In the genomic region with DNA sequence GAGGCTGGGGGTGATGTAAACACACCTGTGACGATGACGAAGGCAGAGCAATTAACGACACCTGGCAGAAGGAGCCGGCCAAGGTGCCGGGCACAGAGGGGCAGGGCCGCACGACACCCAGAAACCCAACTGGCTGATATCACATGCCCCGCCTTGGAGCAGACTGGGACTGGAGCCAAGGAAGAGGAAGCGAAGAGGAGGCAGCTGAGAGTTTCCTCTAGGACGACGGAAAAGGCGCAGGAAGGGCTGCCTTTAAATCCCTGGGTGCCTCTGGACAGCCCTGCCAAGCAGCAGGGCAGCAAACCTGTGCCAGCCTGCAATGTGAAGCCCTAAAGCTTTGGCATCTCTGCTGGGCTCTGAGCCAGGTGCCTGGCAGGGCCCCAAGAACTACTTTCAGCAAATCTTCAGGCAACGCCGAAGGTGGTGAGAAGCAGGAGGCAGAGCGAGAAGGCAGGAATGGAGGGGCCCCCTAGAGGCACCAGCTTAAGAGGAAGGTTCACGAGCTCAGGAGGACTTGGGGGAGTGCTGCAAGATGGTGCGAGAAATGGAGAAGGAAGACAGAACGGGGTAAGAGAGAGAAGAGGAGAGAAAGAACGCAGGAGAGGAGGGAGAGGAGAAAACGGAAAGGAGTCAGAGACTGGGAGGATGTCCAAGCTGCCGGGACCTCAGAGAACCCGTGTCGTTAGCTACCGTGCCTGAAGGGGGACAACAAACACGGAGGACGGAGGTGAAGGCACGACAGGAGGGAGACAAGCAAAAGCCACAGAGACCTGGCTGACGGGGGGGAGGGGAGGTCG, we compare ENCODE assay signal across 7 cellular contexts. TPM values are rescaled to one million over a fixed set of nuclear protein-coding genes. Genes with fewer than 3 reads are reported as not detected.
DNase-seq lines count a peak whose midpoint lies in the region; ATAC-seq, FAIRE-seq and TF ChIP-seq lines count a peak whose summit lies in the region.

No MANE protein-coding gene starts in this region.

- CTCF ChIA-PET in activated naive CD4-positive, alpha-beta T cell treated with anti-CD3 and anti-CD28 coated beads, Interleukin-2, amount 10 ng/mL, durations not matched to agents 7 days and 5 days (lab: Charles Lee): interaction anchor here (1.1 to 2.8 kb wide), 4 partner anchors 30 to 119 kb away, joined by 3 to 15 read pairs (median 4); no protein-coding TSS in a partner anchor

- DNase-seq in HT-29 (ENCODE audit: low spot score) (peak; percentile 93), NCI-H748 treated with DMSO at 0.1 percent for 48 hours (lab: John Stamatoyannopoulos, UW) (peak; percentile 68), frontal cortex (ENCODE audit: low spot score in 2 of 2) (peak; percentile 42 to 62), osteocyte (ENCODE audit: extremely low spot score, unreplicated experiment) (peak; percentile 90), GM19240 (ENCODE audit: insufficient read length, low spot score) (no peak)
- DNase-seq in activated naive CD4-positive, alpha-beta T cell treated with anti-CD3 and anti-CD28 coated beads, Interleukin-2, amount 10 ng/mL, durations not matched to agents 7 days and 5 days: peak; percentile 29

- no peak for ATAC-seq in HG03378 (IDR thresholded peaks at IDR 0.05; ENCODE audit: unreplicated experiment)

- FAIRE-seq in frontal cortex (lab: Jason Lieb, UNC): no peak

- no peaks in the 10 kb centered on the region for H3K36me3 Mint-ChIP-seq in activated naive CD4-positive, alpha-beta T cell treated with anti-CD3 and anti-CD28 coated beads, Interleukin-2, amount 10 ng/mL, durations not matched to agents 7 days and 5 days
- no peaks in the 10 kb centered on the region for H3K36me3 Mint-ChIP-seq in osteocyte (ENCODE audit: unreplicated experiment)

- peak; percentile 13 for TF ChIP-seq CTCF in osteocyte (IDR thresholded peaks at IDR 0.05)

- H3K27ac Mint-ChIP-seq in activated naive CD4-positive, alpha-beta T cell treated with anti-CD3 and anti-CD28 coated beads, Interleukin-2, amount 10 ng/mL, durations not matched to agents 7 days and 5 days: peak overlapping the region; percentile 55
- H3K27ac Mint-ChIP-seq in osteocyte (ENCODE audit: unreplicated experiment): peak overlapping the region; percentile 84

- no peak overlapping the region for H3K4me3 Mint-ChIP-seq in activated naive CD4-positive, alpha-beta T cell treated with anti-CD3 and anti-CD28 coated beads, Interleukin-2, amount 10 ng/mL, durations not matched to agents 7 days and 5 days
- H3K4me3 Mint-ChIP-seq in osteocyte (ENCODE audit: unreplicated experiment): peak overlapping the region; percentile 18

- H3K9me3 Mint-ChIP-seq in activated naive CD4-positive, alpha-beta T cell treated with anti-CD3 and anti-CD28 coated beads, Interleukin-2, amount 10 ng/mL, durations not matched to agents 7 days and 5 days: no peaks in the 10 kb centered on the region
- H3K9me3 Mint-ChIP-seq in osteocyte (ENCODE audit: unreplicated experiment): no peaks in the 10 kb centered on the region

- peaks cover 56% of the 10 kb centered on the region for H3K27me3 Mint-ChIP-seq in activated naive CD4-positive, alpha-beta T cell treated with anti-CD3 and anti-CD28 coated beads, Interleukin-2, amount 10 ng/mL, durations not matched to agents 7 days and 5 days
- no peaks in the 10 kb centered on the region for H3K27me3 Mint-ChIP-seq in osteocyte (ENCODE audit: unreplicated experiment)

- H3K4me1 Mint-ChIP-seq in activated naive CD4-positive, alpha-beta T cell treated with anti-CD3 and anti-CD28 coated beads, Interleukin-2, amount 10 ng/mL, durations not matched to agents 7 days and 5 days: peaks cover 7% of the 10 kb centered on the region
- H3K4me1 Mint-ChIP-seq in osteocyte (ENCODE audit: unreplicated experiment): peaks cover 59% of the 10 kb centered on the region

RNA-seq across cellular contexts. Expression of gene PEF1, which starts 25.3 kb away (rescaled TPM):
- 114 and 119 TPM in 2 replicates for total RNA-seq in HT-29 (2014; rRNA removed; shearing (Covaris generic))
- total RNA-seq in frontal cortex: 37.9 TPM
- 53.4 and 57.0 TPM in 2 replicates for total RNA-seq in osteocyte

RNA-seq across cellular contexts. Expression of gene COL16A1, which starts 33.8 kb away (rescaled TPM):
- total RNA-seq in HT-29 (2014; rRNA removed; shearing (Covaris generic)): 31.0 and 37.5 TPM in 2 replicates
- 4.1 TPM for total RNA-seq in frontal cortex
- 89.2 and 90.7 TPM in 2 replicates for total RNA-seq in osteocyte

RNA-seq across cellular contexts. Expression of gene HCRTR1, which starts 52.5 kb away (rescaled TPM):
- not detected in 2 replicates for total RNA-seq in HT-29 (2014; rRNA removed; shearing (Covaris generic))
- total RNA-seq in frontal cortex (1.6 TPM), osteocyte (0.50 and 0.73 TPM in 2 replicates)
